Comparison of ENCODE assay signal across 23 cellular contexts in the genomic region with DNA sequence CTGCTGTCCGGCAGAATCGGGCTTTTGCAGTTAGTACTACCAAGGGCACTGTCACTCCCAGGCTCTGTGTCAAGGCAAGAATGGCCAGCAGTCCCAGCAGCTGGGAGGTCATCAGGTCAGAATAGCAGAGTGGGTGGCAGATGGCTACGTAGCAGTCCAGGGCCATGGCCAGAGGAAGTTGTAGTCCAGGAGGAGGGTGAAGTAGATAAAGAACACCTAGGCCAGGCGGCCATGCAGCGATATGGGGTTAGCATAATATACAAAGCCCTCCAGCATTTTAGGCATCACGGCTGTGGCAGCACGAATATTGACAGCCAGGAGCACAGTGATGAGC. TPM values are rescaled to one million over a fixed set of nuclear protein-coding genes. Genes with fewer than 3 reads are reported as not detected.
DNase-seq lines count a peak whose midpoint lies in the region; ATAC-seq, FAIRE-seq and TF ChIP-seq lines count a peak whose summit lies in the region.
"Had no signal": no experiment of that assay in that cellular context is flagged by ENCODE, and none has a peak within 500 bp of the region (broad histone marks: within the 10 kb centered on the region; RNA-seq: fewer than 3 reads in every experiment).

No MANE protein-coding gene starts in this region.

- no peaks in the 10 kb centered on the region for H3K79me2 ChIP-seq in Loucy (ENCODE audit: insufficient read depth, low read length)
- no peaks in the 10 kb centered on the region for H3K79me2 ChIP-seq in K562 (ENCODE audit: control insufficient read depth, insufficient read depth, low read length)

- H3F3A ChIP-seq in Loucy (ENCODE audit: low read depth), result peaks cover 13% of the 10 kb centered on the region

- H3K27me3 Mint-ChIP-seq in T-helper 1 cell treated with Interleukin-12 subunit alpha and Interleukin-12 subunit beta and Interleukin-4 antibody, amounts not matched to agents 30 μg/mL and 1 μg/mL, for 36 hours (ENCODE audit: low read depth), result no peaks in the 10 kb centered on the region
- H3K27me3 Mint-ChIP-seq in naive thymus-derived CD8-positive, alpha-beta T cell, result peaks cover 0 to 3% (median 0%) of the 10 kb centered on the region in 5 donors
- H3K27me3 Mint-ChIP-seq: B cell; CD4-positive, CD25-positive, alpha-beta regulatory T cell had no signal

- TF ChIP-seq EP300 in K562 (IDR thresholded peaks at IDR 0.05; ENCODE audit: low read length), result no peak; the same call in 1 of the 2 replicates

- no peaks in the 10 kb centered on the region for H4K20me1 ChIP-seq in Loucy (ENCODE audit: insufficient read depth, low read length, poor library complexity, severe bottlenecking)
- no peaks in the 10 kb centered on the region for H4K20me1 ChIP-seq in K562 (replicated peaks; ENCODE audit: control insufficient read depth, insufficient read depth, low read length)
- H4K20me1 ChIP-seq: BLaER1 had no signal

- H3K9me3 ChIP-seq in Loucy (ENCODE audit: insufficient read depth, low read depth, low read length), result no peaks in the 10 kb centered on the region
- H3K9me3 ChIP-seq in K562 (replicated peaks; ENCODE audit: control insufficient read depth, insufficient read depth, low read depth, low read length), result no peaks in the 10 kb centered on the region; the same call in 1 of the 2 replicates
- H3K9me3 ChIP-seq: BLaER1, Caco-2 had no signal

- no peak for FAIRE-seq in K562 (lab: Jason Lieb, UNC)
- FAIRE-seq: A204.1, GM12878, GM19239 had no signal

- intact Hi-C loops in K562 (cut with micrococcal nuclease), result no loop called here

- peak overlapping the region; percentile 63; the same call in 2 of the 3 replicates for H3K27ac ChIP-seq in K562 (ENCODE audit: extremely low read depth, low read depth, low read length)
- H3K27ac ChIP-seq: 22Rv1, BLaER1, C4-2B, GM23248 had no signal

- H3K27ac Mint-ChIP-seq in T-helper 1 cell treated with Interleukin-12 subunit alpha and Interleukin-12 subunit beta and Interleukin-4 antibody, amounts not matched to agents 30 μg/mL and 1 μg/mL, for 36 hours, result peak overlapping the region; percentile 58
- H3K27ac Mint-ChIP-seq in naive thymus-derived CD8-positive, alpha-beta T cell, result no peak overlapping the region
- H3K27ac Mint-ChIP-seq: B cell; CD4-positive, CD25-positive, alpha-beta regulatory T cell; CD8-positive, alpha-beta T cell; H9 had no signal

- no peaks in the 10 kb centered on the region for H3K9me2 ChIP-seq in Loucy (replicated peaks; ENCODE audit: low read depth, low read length)

- H3K4me1 Mint-ChIP-seq in T-helper 1 cell treated with Interleukin-12 subunit alpha and Interleukin-12 subunit beta and Interleukin-4 antibody, amounts not matched to agents 30 μg/mL and 1 μg/mL, for 36 hours (ENCODE audit: low read depth), result peaks cover 15% of the 10 kb centered on the region
- H3K4me1 Mint-ChIP-seq in naive thymus-derived CD8-positive, alpha-beta T cell, result no peaks in the 10 kb centered on the region
- H3K4me1 Mint-ChIP-seq: B cell, H9 had no signal

- H3K4me2 ChIP-seq in Loucy (ENCODE audit: low read depth, low read length, poor library complexity, severe bottlenecking), result peak overlapping the region; percentile 73
- peak overlapping the region; percentile 78 for H3K4me2 ChIP-seq in K562 (ENCODE audit: insufficient read depth, low read length)
- H3K4me2 ChIP-seq: BLaER1 had no signal

- H3K27me3 ChIP-seq in Loucy (ENCODE audit: insufficient read depth, low read length, poor library complexity, severe bottlenecking), result no peaks in the 10 kb centered on the region
- H3K27me3 ChIP-seq in K562 (ENCODE audit: control insufficient read depth in 2 of 2, insufficient read depth in 2 of 2, low read length in 2 of 2), result no peaks in the 10 kb centered on the region
- H3K27me3 ChIP-seq: BLaER1 had no signal

- in situ Hi-C loops in K562 (cut with MboI), result no loop called here

- TF ChIP-seq CTCF in Loucy (conservative IDR thresholded peaks at IDR 0.05; ENCODE audit: low read length) (no peak), K562 (IDR thresholded peaks at IDR 0.05 in 2 of 3, conservative IDR thresholded peaks at IDR 0.05 in 1 of 3; ENCODE audit: insufficient read depth in 2 of 3, low read depth in 1 of 3, low read length in 3 of 3) (no peak)

- H3K9ac ChIP-seq in Loucy (ENCODE audit: low read depth, low read length, poor library complexity, severe bottlenecking) (peak overlapping the region; percentile 65), K562 (ENCODE audit: insufficient read depth in 1 of 2, low read depth in 2 of 2, low read length in 2 of 2) (peak overlapping the region in 1 of 2 experiments; percentile 75; a peak in 2 of 4 replicates)
- H3K9ac ChIP-seq: BLaER1, GM23248 had no signal

- DNase-seq in T-helper 1 cell (no peak), K562 (ENCODE audit: extremely low read depth in 1 of 4, low spot score in 3 of 4) (peak in 1 of 4 experiments; percentile 31), NCI-H1105 (lab: John Stamatoyannopoulos, UW) (no peak), NCI-H748 (lab: John Stamatoyannopoulos, UW; ENCODE audit: unreplicated experiment) (no peak)
- no peak for DNase-seq in naive thymus-derived CD8-positive, alpha-beta T cell
- DNase-seq: Caco-2; CD4-positive, CD25-positive, alpha-beta regulatory T cell; CD8-positive, alpha-beta T cell; DMS153; DND-41; GDM1; GM23248; H9 had no signal

- H3K4me3 ChIP-seq in Loucy (ENCODE audit: low read length, poor library complexity, severe bottlenecking) (peak overlapping the region; percentile 51), K562 (no peak overlapping the region)
- H3K4me3 ChIP-seq: BLaER1, GM12878, GM23248 had no signal

- peak; percentile 52 for ATAC-seq in K562
- no peak for ATAC-seq in naive thymus-derived CD8-positive, alpha-beta T cell
- ATAC-seq: CD8-positive, alpha-beta T cell; GM12878; HCT116 had no signal

- TF ChIP-seq POLR2A in K562 (conservative IDR thresholded peaks at IDR 0.05), result no peak

- BruUV-seq in K562 (replicated peaks; lab: Mats Ljungman, UMichigan), result no TSS peak

- no peak for TF ChIP-seq RAD21 in K562 (CRISPR knock-in tag; conservative IDR thresholded peaks at IDR 0.05 in 1 of 2, IDR thresholded peaks at IDR 0.05 in 1 of 2)

- no peak overlapping the region for H3K4me3 Mint-ChIP-seq in T-helper 1 cell treated with Interleukin-12 subunit alpha and Interleukin-12 subunit beta and Interleukin-4 antibody, amounts not matched to agents 30 μg/mL and 1 μg/mL, for 36 hours
- no peak overlapping the region for H3K4me3 Mint-ChIP-seq in naive thymus-derived CD8-positive, alpha-beta T cell
- H3K4me3 Mint-ChIP-seq: B cell; CD4-positive, CD25-positive, alpha-beta regulatory T cell; CD8-positive, alpha-beta T cell; H9 had no signal

- H3K36me3 Mint-ChIP-seq in T-helper 1 cell treated with Interleukin-12 subunit alpha and Interleukin-12 subunit beta and Interleukin-4 antibody, amounts not matched to agents 30 μg/mL and 1 μg/mL, for 36 hours (ENCODE audit: low read depth), result peaks cover 12% of the 10 kb centered on the region
- peaks cover 3 to 18% (median 10%) of the 10 kb centered on the region in 3 donors for H3K36me3 Mint-ChIP-seq in naive thymus-derived CD8-positive, alpha-beta T cell

- no peaks in the 10 kb centered on the region for H3K9me3 Mint-ChIP-seq in T-helper 1 cell treated with Interleukin-12 subunit alpha and Interleukin-12 subunit beta and Interleukin-4 antibody, amounts not matched to agents 30 μg/mL and 1 μg/mL, for 36 hours
- peaks cover 0 to 5% (median 0%) of the 10 kb centered on the region in 9 donors for H3K9me3 Mint-ChIP-seq in naive thymus-derived CD8-positive, alpha-beta T cell
- H3K9me3 Mint-ChIP-seq: CD8-positive, alpha-beta T cell; H9 had no signal

- POLR2A ChIA-PET in K562 (lab: Yijun Ruan, JAX), result interaction anchor here (0.7 kb wide), 1 partner anchor 279 kb away, joined by 3 read pairs; no protein-coding TSS in a partner anchor
- POLR2A ChIA-PET in naive thymus-derived CD8-positive, alpha-beta T cell (lab: Charles Lee), result no interaction called here

- H3K4me1 ChIP-seq in Loucy (ENCODE audit: insufficient read depth, low read length, poor library complexity, severe bottlenecking), result peaks cover 51% of the 10 kb centered on the region
- peaks cover 27 to 32% of the 10 kb centered on the region in 2 experiments for H3K4me1 ChIP-seq in K562 (replicated peaks in 1 of 2; ENCODE audit: control insufficient read depth in 2 of 2, insufficient read depth in 2 of 2, low read length in 2 of 2)
- H3K4me1 ChIP-seq: Caco-2 had no signal

- 22% methylated on average over 7 of the region's 7 CpGs for WGBS in K562 (ENCODE audit: insufficient coverage, low coverage, missing lambda C conversion rate)

- CTCF ChIA-PET in K562 (lab: Yijun Ruan, JAX; ENCODE audit: low intra/inter-chr PET ratio), result no interaction called here

- H2AFZ ChIP-seq in Loucy (ENCODE audit: low read length) (no peak overlapping the region), K562 (ENCODE audit: low read depth, low read length) (peak overlapping the region; percentile 74)
- H2AFZ ChIP-seq: GM23248 had no signal

- H3K36me3 ChIP-seq in Loucy (ENCODE audit: insufficient read depth, low read length), result peaks cover 3% of the 10 kb centered on the region; the same call in 1 of the 2 replicates
- peaks cover 18% of the 10 kb centered on the region for H3K36me3 ChIP-seq in K562 (ENCODE audit: control insufficient read depth, insufficient read depth, low read length)

- no peaks in the 10 kb centered on the region for H3K9me1 ChIP-seq in K562 (ENCODE audit: control insufficient read depth, insufficient read depth, low read length)

RNA-seq across cellular contexts. Expression of a gene that starts 52.1 kb away (rescaled TPM):
- 108 and 123 TPM in 2 replicates for total RNA-seq in K562 (2011; cell fraction: chromatin; rRNA removed; ENCODE audit: low replicate concordance)
- 37.5 and 43.2 TPM in 2 replicates for total RNA-seq in K562 (2011; cell fraction: nucleolus; rRNA removed)
- total RNA-seq in K562 (2011; cell fraction: nucleoplasm; rRNA removed), result 55.1 and 58.4 TPM in 2 replicates
- 118 and 134 TPM in 2 replicates for total RNA-seq in K562 (2014; rRNA removed)
- total RNA-seq in K562 (2014; rRNA removed; fragmentation: Illumina TruSeq; extraction: Trizol), result 194 and 206 TPM in 2 replicates
- 156 and 163 TPM in 2 replicates for total RNA-seq in K562 (2015; rRNA removed; fragmentation: Illumina TruSeq; extraction: Trizol)
- total RNA-seq in K562 (2021), result 162 and 163 TPM in 2 replicates
- polyA plus RNA-seq in K562 (2011; rRNA removed), result 174 and 202 TPM in 2 replicates
- 113 and 123 TPM in 2 replicates for polyA plus RNA-seq in K562 (2011; cell fraction: cytosol; rRNA removed)
- 70.4 and 85.8 TPM in 2 replicates for polyA plus RNA-seq in K562 (2011; cell fraction: nucleus; rRNA removed)
- 137 and 156 TPM in 2 replicates for polyA plus RNA-seq in K562 (2012)
- polyA plus RNA-seq in K562 (2014; fragmentation: Illumina TruSeq; extraction: Trizol), result 142 and 178 TPM in 2 replicates
- polyA plus RNA-seq in K562 (2014; fragmentation: Nextera tagmentation; extraction: Ambion mirVana), result 100 to 1,000 TPM; 154 to 270 TPM
- 106 and 113 TPM in 2 replicates for polyA plus RNA-seq in K562 (2014; rRNA removed)
- 346 and 409 TPM in 2 replicates for polyA minus RNA-seq in K562 (2011; rRNA and poly(A)+ RNA removed)
- 125 and 151 TPM in 2 replicates for polyA minus RNA-seq in K562 (2011; cell fraction: cytosol; rRNA and poly(A)+ RNA removed)
- polyA minus RNA-seq in K562 (2011; cell fraction: nucleus; rRNA and poly(A)+ RNA removed), result 39.0 and 62.2 TPM in 2 replicates
- 10 to 100 TPM; 22.6 to 29.8 TPM for total RNA-seq in naive thymus-derived CD8-positive, alpha-beta T cell
- polyA plus RNA-seq in naive thymus-derived CD8-positive, alpha-beta T cell, result 10 to 100 TPM; 26.2 to 39.3 (median 27.0) TPM
